In the genomic region with DNA sequence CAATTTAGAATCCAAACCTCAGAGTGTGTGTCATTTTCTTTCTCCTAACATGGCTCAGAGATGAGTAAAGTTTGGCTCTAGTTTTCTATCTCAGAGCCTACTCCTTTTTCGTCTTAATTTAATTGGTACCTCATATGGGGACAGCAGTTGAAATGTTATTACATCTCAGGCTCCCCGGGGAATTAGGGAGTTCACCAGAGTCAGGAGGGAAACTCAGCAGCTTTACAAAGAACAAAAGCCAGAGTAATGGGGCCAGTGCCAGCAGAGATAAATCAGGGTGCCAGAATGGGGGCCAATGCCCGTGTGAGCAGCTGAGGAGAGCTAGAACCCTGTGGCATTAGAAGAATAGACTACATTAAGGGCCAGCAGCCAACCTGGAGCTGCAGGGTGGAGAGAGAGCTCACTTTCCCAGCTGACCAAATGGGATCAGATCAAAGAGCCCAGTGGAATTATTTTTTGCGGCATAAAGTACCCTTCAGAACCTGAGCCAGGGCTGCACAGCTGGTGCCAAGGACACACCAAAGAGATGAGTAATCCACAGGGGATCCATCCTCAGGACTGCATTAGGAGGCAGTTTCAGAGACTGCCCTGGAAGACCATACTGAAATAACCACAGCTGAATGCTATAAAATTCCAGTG, we compare ENCODE assay signal across 15 cellular contexts.
DNase-seq lines count a peak whose midpoint lies in the region; ATAC-seq and TF ChIP-seq lines count a peak whose summit lies in the region.
"Had no signal": no experiment of that assay in that cellular context is flagged by ENCODE, and none has a peak within 500 bp of the region (broad histone marks: within the 10 kb centered on the region; RNA-seq: fewer than 3 reads in every experiment).

No MANE protein-coding gene starts in this region.

- TF ChIP-seq CTCF in fibroblast of mammary gland (conservative IDR thresholded peaks at IDR 0.05; ENCODE audit: control insufficient read depth, insufficient read depth, low read depth, low read length), result no peak
- no peak for TF ChIP-seq CTCF in sigmoid colon (IDR thresholded peaks at IDR 0.05)

- H3K79me1 ChIP-seq in mesendoderm (ENCODE audit: low read length), result no peaks in the 10 kb centered on the region

- H3K9ac ChIP-seq in mesendoderm (ENCODE audit: low read length), result no peak overlapping the region

- H3K4me2 ChIP-seq in mesendoderm (ENCODE audit: low read length), result no peak overlapping the region

- peaks cover 0 to 3% (median under 1%) of the 10 kb centered on the region in 4 donors for H3K9me3 ChIP-seq in sigmoid colon
- no peaks in the 10 kb centered on the region for H3K9me3 ChIP-seq in naive thymus-derived CD4-positive, alpha-beta T cell (ENCODE audit: control insufficient read depth in 2 of 3, low read length in 3 of 3)

- H3K9me3 Mint-ChIP-seq in naive thymus-derived CD4-positive, alpha-beta T cell, result no peaks in the 10 kb centered on the region
- H3K9me3 Mint-ChIP-seq: central memory CD8-positive, alpha-beta T cell; T-cell had no signal

- H3K27me3 Mint-ChIP-seq in naive thymus-derived CD4-positive, alpha-beta T cell, result peaks cover 0 to 15% (median 0%) of the 10 kb centered on the region in 5 donors
- H3K27me3 Mint-ChIP-seq: central memory CD8-positive, alpha-beta T cell; T-cell had no signal

- no peaks in the 10 kb centered on the region for H3K4me1 Mint-ChIP-seq in naive thymus-derived CD4-positive, alpha-beta T cell
- H3K4me1 Mint-ChIP-seq: central memory CD8-positive, alpha-beta T cell; T-cell had no signal

- H3K79me2 ChIP-seq in mesendoderm (ENCODE audit: control insufficient read depth, insufficient read depth, low read length), result no peaks in the 10 kb centered on the region

- WGBS in sigmoid colon, 2 donors, result 66 to 67% methylated on average over 4 of the region's 4 CpGs
- no CpG with 5 or more reads among the region's 4 CpGs for WGBS in mesendoderm (ENCODE audit: extremely low coverage, insufficient coverage, low lambda C conversion rate)

- H2BK15ac ChIP-seq in mesendoderm (replicated peaks; ENCODE audit: low read depth), result no peak overlapping the region

- DNase-seq in D341Med (ENCODE audit: low spot score) (peak; percentile 35), NCI-H524 (lab: John Stamatoyannopoulos, UW) (peak; percentile 45 to 71), fibroblast of mammary gland (ENCODE audit: low read depth) (peak; percentile 53), sigmoid colon (peak; percentile 94), NCI-H2171 (lab: John Stamatoyannopoulos, UW) (no peak), mesendoderm (no peak), NCI-H1930 (lab: John Stamatoyannopoulos, UW) (no peak)
- DNase-seq in naive thymus-derived CD4-positive, alpha-beta T cell, result no peak
- DNase-seq: activated CD4-positive, alpha-beta T cell treated with anti-CD3 and anti-CD28 coated beads for 48 hours; activated T-cell treated with anti-CD3 and anti-CD28 coated beads, Interleukin-2, amount 50 U/mL, for 1 hour; midbrain; T-cell had no signal

- H4K8ac ChIP-seq in mesendoderm (ENCODE audit: low read depth, low read length), result no peak overlapping the region

- peak in 3 of 4 donors; percentile 17 to 78 (median 58) for TF ChIP-seq EP300 in sigmoid colon (IDR thresholded peaks at IDR 0.05)

- no peak overlapping the region for H3K27ac Mint-ChIP-seq in naive thymus-derived CD4-positive, alpha-beta T cell
- H3K27ac Mint-ChIP-seq: T-cell had no signal

- no peaks in the 10 kb centered on the region for H3K36me3 ChIP-seq in sigmoid colon
- H3K36me3 ChIP-seq in naive thymus-derived CD4-positive, alpha-beta T cell (ENCODE audit: control insufficient read depth in 2 of 3, insufficient read depth in 3 of 3, low read length in 3 of 3), result no peaks in the 10 kb centered on the region
- no peaks in the 10 kb centered on the region for H3K36me3 ChIP-seq in mesendoderm (ENCODE audit: control insufficient read depth, insufficient read depth, low read length)

- peaks cover 0 to 44% (median 35%) of the 10 kb centered on the region in 4 donors for H3K4me1 ChIP-seq in sigmoid colon
- no peaks in the 10 kb centered on the region for H3K4me1 ChIP-seq in naive thymus-derived CD4-positive, alpha-beta T cell (ENCODE audit: control insufficient read depth in 2 of 2, insufficient read depth in 2 of 2, low read length in 2 of 2)
- no peaks in the 10 kb centered on the region for H3K4me1 ChIP-seq in mesendoderm (ENCODE audit: control insufficient read depth, low read depth, low read length)

- no peak overlapping the region for H4K5ac ChIP-seq in mesendoderm (ENCODE audit: low read length)

- CTCF ChIA-PET in naive thymus-derived CD4-positive, alpha-beta T cell (lab: Charles Lee), result no interaction called here

- H3K4me3 ChIP-seq in fibroblast of mammary gland (ENCODE audit: control insufficient read depth, low read depth, low read length) (no peak overlapping the region), sigmoid colon (no peak overlapping the region), mesendoderm (ENCODE audit: low read length) (no peak overlapping the region)
- H3K4me3 ChIP-seq in naive thymus-derived CD4-positive, alpha-beta T cell (ENCODE audit: low read length), result no peak overlapping the region

- H2BK120ac ChIP-seq in mesendoderm (ENCODE audit: low read depth, low read length), result no peak overlapping the region

- no peaks in the 10 kb centered on the region for H3K36me3 Mint-ChIP-seq in naive thymus-derived CD4-positive, alpha-beta T cell
- H3K36me3 Mint-ChIP-seq: T-cell had no signal

- H2BK5ac ChIP-seq in mesendoderm (ENCODE audit: low read length), result no peak overlapping the region

- no peak for TF ChIP-seq POLR2A in sigmoid colon (IDR thresholded peaks at IDR 0.05)

- H3K56ac ChIP-seq in mesendoderm (ENCODE audit: low read length), result no peak overlapping the region

- ATAC-seq in naive thymus-derived CD4-positive, alpha-beta T cell, result no peak
- ATAC-seq: Panc1, T-cell had no signal

- H3K27ac ChIP-seq in sigmoid colon (peak overlapping the region in 3 of 4 donors; percentile 68 to 74 (median 69)), mesendoderm (ENCODE audit: low read depth, low read length) (no peak overlapping the region)
- H3K27ac ChIP-seq in naive thymus-derived CD4-positive, alpha-beta T cell (ENCODE audit: low read depth, low read length), result no peak overlapping the region
- H3K27ac ChIP-seq: C4-2B had no signal

- no peak overlapping the region for H3K4ac ChIP-seq in mesendoderm (ENCODE audit: low read depth, low read length)

- H3K27me3 ChIP-seq in sigmoid colon (no peaks in the 10 kb centered on the region), mesendoderm (ENCODE audit: insufficient read depth, low read length, poor library complexity) (no peaks in the 10 kb centered on the region)
- H3K27me3 ChIP-seq in naive thymus-derived CD4-positive, alpha-beta T cell (ENCODE audit: control insufficient read depth in 2 of 2, insufficient read depth in 2 of 2, low read length in 2 of 2), result no peaks in the 10 kb centered on the region

- POLR2A ChIA-PET in naive thymus-derived CD4-positive, alpha-beta T cell (lab: Charles Lee), result no interaction called here

- intact Hi-C loops in sigmoid colon (cut with DNase I), result loop anchor here (5.0 to 10.0 kb wide), 4 partner anchors 41 to 752 kb away; partner anchors contain the start of gene DKK2
- intact Hi-C loops in naive thymus-derived CD4-positive, alpha-beta T cell (cut with micrococcal nuclease), result no loop called here

- no peak overlapping the region for H3K4me3 Mint-ChIP-seq in naive thymus-derived CD4-positive, alpha-beta T cell
- H3K4me3 Mint-ChIP-seq: central memory CD8-positive, alpha-beta T cell; T-cell had no signal

- no peak overlapping the region for H3K18ac ChIP-seq in mesendoderm (ENCODE audit: low read length)

- no peak overlapping the region for H3K23ac ChIP-seq in mesendoderm (ENCODE audit: low read length)

- no peak overlapping the region for H2AK5ac ChIP-seq in mesendoderm (ENCODE audit: low read length)

Comparison
In these comparisons a context has a peak if more than half of its experiments do, and no peak if none do; other contexts are left out.
1. DNase-seq: peak in D341Med (single experiment), NCI-H524 (2 of 2), fibroblast of mammary gland (single experiment) and sigmoid colon (single experiment); none in naive thymus-derived CD4-positive, alpha-beta T cell (0 of 9), NCI-H2171 (single experiment), mesendoderm (single experiment) and NCI-H1930 (0 of 2).
2. H3K27ac ChIP-seq: peak in sigmoid colon (3 of 4); none in naive thymus-derived CD4-positive, alpha-beta T cell (single experiment) and mesendoderm (single experiment).